ENCODE assay signal across 23 cellular contexts in the genomic region with DNA sequence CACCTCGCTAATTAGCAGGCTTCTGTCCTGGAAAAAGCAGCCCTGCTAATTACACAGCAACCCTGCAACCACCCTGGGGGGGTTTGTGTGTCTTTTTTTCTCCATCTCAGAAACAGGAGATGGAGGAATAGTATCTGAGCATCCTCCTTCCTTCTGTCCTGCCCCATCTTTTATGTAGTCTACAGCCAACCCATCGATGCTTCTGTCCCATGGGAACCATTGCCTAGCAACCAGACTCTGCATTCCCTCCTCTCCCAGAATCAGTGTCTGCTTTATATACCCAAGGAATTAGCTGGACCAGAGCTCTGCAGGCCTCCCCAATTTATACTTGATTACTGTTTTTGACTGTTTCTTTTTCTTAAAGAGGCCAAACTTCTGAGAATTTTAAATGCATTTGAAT. TPM values are rescaled to one million over a fixed set of nuclear protein-coding genes. Genes with fewer than 3 reads are reported as not detected.
"Had no signal": no experiment of that assay in that cellular context is flagged by ENCODE, and none has a peak within 500 bp of the region (broad histone marks: within the 10 kb centered on the region; RNA-seq: fewer than 3 reads in every experiment).

No MANE protein-coding gene starts in this region.

- H3K36me3 ChIP-seq: cardiac muscle cell, Peyer's patch, SJCRH30 had no signal

- ATAC-seq: activated T-cell treated with anti-CD3 and anti-CD28 coated beads, Interleukin-2, amount 50 U/mL, for 4 hours had no signal

- H3K9me3 ChIP-seq: Peyer's patch, SJCRH30, SK-N-SH had no signal

- DNase-seq: activated CD4-positive, alpha-beta memory T cell treated with anti-CD3 and anti-CD28 coated beads for 36 hours; activated CD4-positive, alpha-beta T cell treated with anti-CD3 and anti-CD28 coated beads, Interleukin-2, amount 10 ng/mL, durations not matched to agents 7 days and 5 days; activated CD4-positive, CD25-positive, alpha-beta regulatory T cell; activated CD8-positive, alpha-beta memory T cell treated with anti-CD3 and anti-CD28 coated beads for 24 hours; activated gamma-delta T cell; activated naive CD4-positive, alpha-beta T cell treated with anti-CD3 and anti-CD28 coated beads for 36 hours; activated T-cell treated with anti-CD3 and anti-CD28 coated beads, Interleukin-2, amount 50 U/mL, for 4 hours; Kasumi-1; NCI-H1048; NCI-H1694 treated with DMSO at 0.1 percent for 48 hours; NCI-H2081; NCI-H446; NCI-H774; Peyer's patch; Right ventricle myocardium superior; SJCRH30; SK-N-SH; T-helper 1 cell had no signal

- H3K4me1 ChIP-seq: Peyer's patch, SJCRH30 had no signal

- H3K27ac ChIP-seq: cardiac muscle cell, Peyer's patch, RWPE1, SJCRH30, VCaP had no signal

- H3K27me3 ChIP-seq: cardiac muscle cell, Peyer's patch had no signal

- H3K4me3 ChIP-seq: cardiac muscle cell, Peyer's patch, SJCRH30 had no signal

RNA-seq across cellular contexts. Expression of a gene that starts 35.1 kb away (rescaled TPM):
- total RNA-seq: activated CD4-positive, alpha-beta memory T cell treated with anti-CD3 and anti-CD28 coated beads for 36 hours; activated CD4-positive, alpha-beta T cell treated with anti-CD3 and anti-CD28 coated beads, Interleukin-2, amount 10 ng/mL, durations not matched to agents 7 days and 5 days; activated naive CD4-positive, alpha-beta T cell treated with anti-CD3 and anti-CD28 coated beads for 36 hours; activated T-cell treated with anti-CD3 and anti-CD28 coated beads, Interleukin-2, amount 50 U/mL, for 4 hours; astrocyte; cardiac muscle cell; Peyer's patch; Right ventricle myocardium superior; SJCRH30; T-helper 2 cell treated with Interferon-gamma antibody and Interleukin-4, amounts not matched to agents 100 ng/mL and 5 ng/mL, for 36 hours had no signal
